In the genomic region with DNA sequence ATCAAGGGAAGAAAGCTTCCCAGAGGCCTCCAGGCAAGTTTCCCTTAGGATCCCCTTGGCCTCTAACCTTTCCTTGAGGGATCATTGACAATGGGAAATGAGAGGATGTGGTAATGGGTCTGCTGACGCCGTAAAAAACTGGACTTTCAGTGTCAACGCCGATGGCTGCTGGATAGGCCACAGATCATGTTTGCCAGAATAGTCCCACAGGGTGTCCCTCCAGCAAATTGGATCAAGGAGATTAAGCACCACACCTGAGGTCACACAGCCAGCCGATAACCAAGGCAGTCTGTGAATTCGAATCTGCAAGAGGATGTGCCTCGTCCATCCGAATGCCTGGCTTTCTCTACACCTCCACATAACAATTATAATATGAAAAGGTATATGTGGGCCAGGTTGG, we compare ENCODE assay signal across 21 cellular contexts. TPM values are rescaled to one million over a fixed set of nuclear protein-coding genes. Genes with fewer than 3 reads are reported as not detected.
"Had no signal": no experiment of that assay in that cellular context is flagged by ENCODE, and none has a peak within 500 bp of the region (broad histone marks: within the 10 kb centered on the region; RNA-seq: fewer than 3 reads in every experiment).

No MANE protein-coding gene starts in this region.

- DNase-seq: KBM-7, MV-4-11, NCI-H1048, NCI-H1105, NCI-H1417, NCI-H1436 treated with DMSO at 0.1 percent for 48 hours, NCI-H1694, NCI-H187 treated with DMSO at 0.1 percent for 48 hours, NCI-H2029 treated with DMSO at 0.1 percent for 48 hours, NCI-H2171 treated with DMSO at 0.1 percent for 48 hours, NCI-H345, NCI-H446 treated with DMSO at 0.1 percent for 48 hours, NCI-H510A treated with DMSO at 0.1 percent for 48 hours, NCI-H526, RPMI8226, SHP77, SK-N-SH, SW 1271 had no signal

- H3K9me3 ChIP-seq: SK-N-SH had no signal

- H3K4me2 ChIP-seq: SK-N-SH had no signal

RNA-seq across cellular contexts. Expression of gene FGF21, which starts 37.9 kb away (rescaled TPM):
- total RNA-seq: HT1080, LHCN-M2, SK-MEL-5 had no signal

RNA-seq across cellular contexts. Expression of gene FUT1, which starts 40.8 kb away (rescaled TPM):
- total RNA-seq: HT1080, LHCN-M2 had no signal

RNA-seq across cellular contexts. Expression of gene HSD17B14, which starts 43.0 kb away (rescaled TPM):
- total RNA-seq: HT1080, LHCN-M2 had no signal

RNA-seq across cellular contexts. Expression of gene IZUMO1, which starts 46.6 kb away (rescaled TPM):
- total RNA-seq: HT1080, LHCN-M2, SK-MEL-5 had no signal
